In genomic region chr1:12658531-12659453, GRCh38 we compare ENCODE assay signal across 8 cellular contexts. TPM values are rescaled to one million over a fixed set of nuclear protein-coding genes. Genes with fewer than 3 reads are reported as not detected.
DNase-seq lines count a peak whose midpoint lies in the region; ATAC-seq and TF ChIP-seq lines count a peak whose summit lies in the region.

No MANE protein-coding gene starts in this region.

- H3K36me3 Mint-ChIP-seq in activated T-cell treated with anti-CD3 and anti-CD28 coated beads, Interleukin-2, amount 50 U/mL, for 4 hours (ENCODE audit: insufficient read depth) = no peaks in the 10 kb centered on the region
- H3K36me3 Mint-ChIP-seq in nephron (ENCODE audit: low read depth) = no peaks in the 10 kb centered on the region

- no peak overlapping the region for H3K4me3 Mint-ChIP-seq in activated T-cell treated with anti-CD3 and anti-CD28 coated beads, Interleukin-2, amount 50 U/mL, for 4 hours
- no peak overlapping the region for H3K4me3 Mint-ChIP-seq in nephron

- TF ChIP-seq CTCF in Peyer's patch (IDR thresholded peaks at IDR 0.05) = peak; percentile 49 to 93 (median 91)
- peak; percentile 94 to 96 (median 95) for TF ChIP-seq CTCF in nephron (IDR thresholded peaks at IDR 0.05; ENCODE audit: unreplicated experiment in 3 of 3)

- H3K9me3 Mint-ChIP-seq in activated T-cell treated with anti-CD3 and anti-CD28 coated beads, Interleukin-2, amount 50 U/mL, for 4 hours = peaks cover 3% of the 10 kb centered on the region
- no peaks in the 10 kb centered on the region for H3K9me3 Mint-ChIP-seq in nephron

- H3K4me1 ChIP-seq in Peyer's patch = no peaks in the 10 kb centered on the region

- H3K36me3 ChIP-seq in Peyer's patch = no peaks in the 10 kb centered on the region

- H3K27ac ChIP-seq in Peyer's patch = no peak overlapping the region

- no peaks in the 10 kb centered on the region for H3K27me3 ChIP-seq in Peyer's patch

- peak; percentile 82 for DNase-seq in Daoy (ENCODE audit: low read depth)
- peak; percentile 64 for DNase-seq in Jurkat, Clone E6-1 (ENCODE audit: low read depth, low spot score)
- peak; percentile 61 to 89 (median 66) for DNase-seq in Peyer's patch
- peak; percentile 70 for DNase-seq in activated T-cell treated with anti-CD3 and anti-CD28 coated beads, Interleukin-2, amount 50 U/mL, for 4 hours
- DNase-seq in fibroblast of gingiva (ENCODE audit: low read depth) = peak; percentile 57
- peak; percentile 55 for DNase-seq in stimulated activated naive CD4-positive, alpha-beta T cell treated with Interleukin-2 at 50 U/mL for 16 hours (lab: John Stamatoyannopoulos, UW)

- no peak for TF ChIP-seq POLR2A in Peyer's patch (IDR thresholded peaks at IDR 0.05)

- ATAC-seq in activated T-cell treated with anti-CD3 and anti-CD28 coated beads, Interleukin-2, amount 50 U/mL, for 4 hours = peak; percentile 81
- ATAC-seq in GM21825 (IDR thresholded peaks at IDR 0.05; ENCODE audit: unreplicated experiment) = no peak

- peak overlapping the region; percentile 6 to 73 (median 24) for H3K27ac Mint-ChIP-seq in nephron

- H3K4me1 Mint-ChIP-seq in activated T-cell treated with anti-CD3 and anti-CD28 coated beads, Interleukin-2, amount 50 U/mL, for 4 hours (ENCODE audit: low read depth) = peaks cover 7% of the 10 kb centered on the region
- H3K4me1 Mint-ChIP-seq in nephron = peaks cover 11% of the 10 kb centered on the region

- peaks cover 9% of the 10 kb centered on the region for H3K27me3 Mint-ChIP-seq in activated T-cell treated with anti-CD3 and anti-CD28 coated beads, Interleukin-2, amount 50 U/mL, for 4 hours (ENCODE audit: low read depth)
- H3K27me3 Mint-ChIP-seq in nephron (ENCODE audit: low read depth) = peaks cover 6% of the 10 kb centered on the region

- H3K4me3 ChIP-seq in Jurkat, Clone E6-1 (ENCODE audit: low read length) = peak overlapping the region; percentile 17
- H3K4me3 ChIP-seq in Peyer's patch = no peak overlapping the region

- H3K9me3 ChIP-seq in Peyer's patch = peaks cover 0 to 3% (median 0%) of the 10 kb centered on the region in 4 donors

RNA-seq across cellular contexts. Expression of gene AADACL4, which starts 14.9 kb away (rescaled TPM):
- not detected in 2 replicates for total RNA-seq in Daoy (2014; rRNA removed; shearing (Covaris generic))
- not detected for polyA plus RNA-seq in Jurkat, Clone E6-1 (2012; ENCODE audit: insufficient read depth, insufficient read length)
- not detected for total RNA-seq in Peyer's patch
- total RNA-seq in activated T-cell treated with anti-CD3 and anti-CD28 coated beads, Interleukin-2, amount 50 U/mL, for 4 hours = not detected

RNA-seq across cellular contexts. Expression of gene DHRS3, which starts 40.8 kb away (rescaled TPM):
- 45.8 and 49.4 TPM in 2 replicates for total RNA-seq in Daoy (2014; rRNA removed; shearing (Covaris generic))
- polyA plus RNA-seq in Jurkat, Clone E6-1 (2012; ENCODE audit: insufficient read depth, insufficient read length) = 2.6 TPM
- total RNA-seq in Peyer's patch = 100 to 1,000 TPM in 2 of 4 donors, 10 to 100 TPM in 2; 34.7 to 179 (median 108) TPM
- total RNA-seq in activated T-cell treated with anti-CD3 and anti-CD28 coated beads, Interleukin-2, amount 50 U/mL, for 4 hours = 10 to 100 TPM; 60.4 to 72.6 (median 69.9) TPM

RNA-seq across cellular contexts. Expression of gene AADACL3, which starts 57.1 kb away (rescaled TPM):
- total RNA-seq in Daoy (2014; rRNA removed; shearing (Covaris generic)) = not detected in 2 replicates
- polyA plus RNA-seq in Jurkat, Clone E6-1 (2012; ENCODE audit: insufficient read depth, insufficient read length) = not detected
- not detected for total RNA-seq in Peyer's patch
- not detected for total RNA-seq in activated T-cell treated with anti-CD3 and anti-CD28 coated beads, Interleukin-2, amount 50 U/mL, for 4 hours
